ENCODE assay signal across 14 cellular contexts in genomic region chr14:47919994-47920393, GRCh38.
DNase-seq lines count a peak whose midpoint lies in the region; ATAC-seq and TF ChIP-seq lines count a peak whose summit lies in the region.
"Had no signal": no experiment of that assay in that cellular context is flagged by ENCODE, and none has a peak within 500 bp of the region (broad histone marks: within the 10 kb centered on the region; RNA-seq: fewer than 3 reads in every experiment).

No MANE protein-coding gene starts in this region.

- H3K9me3 ChIP-seq in uterus: no peaks in the 10 kb centered on the region
- H3K9me3 ChIP-seq: A549, Caco-2, HAP-1 had no signal

- H3K27ac ChIP-seq in uterus: no peak overlapping the region
- H3K27ac ChIP-seq: A549 had no signal

- H3K36me3 Mint-ChIP-seq in progenitor cell of endocrine pancreas (ENCODE audit: insufficient read depth): no peaks in the 10 kb centered on the region
- H3K36me3 Mint-ChIP-seq: CD8-positive, alpha-beta memory T cell had no signal

- no peaks in the 10 kb centered on the region for H3K4me1 ChIP-seq in uterus
- H3K4me1 ChIP-seq: A549, Caco-2, HAP-1 had no signal

- no peak overlapping the region for H3K27ac Mint-ChIP-seq in progenitor cell of endocrine pancreas
- H3K27ac Mint-ChIP-seq: CD8-positive, alpha-beta memory T cell had no signal

- TF ChIP-seq CTCF in uterus (IDR thresholded peaks at IDR 0.05): no peak
- TF ChIP-seq CTCF in progenitor cell of endocrine pancreas (IDR thresholded peaks at IDR 0.05; ENCODE audit: unreplicated experiment): no peak

- H3K36me3 ChIP-seq in uterus: no peaks in the 10 kb centered on the region
- H3K36me3 ChIP-seq: HAP-1 had no signal

- ATAC-seq in HG03108 (IDR thresholded peaks at IDR 0.05; ENCODE audit: unreplicated experiment): no peak
- ATAC-seq: A549 had no signal

- peaks cover 3% of the 10 kb centered on the region for H3K9me3 Mint-ChIP-seq in progenitor cell of endocrine pancreas (ENCODE audit: low read depth)

- no peak for TF ChIP-seq POLR2A in uterus (IDR thresholded peaks at IDR 0.05)

- no peaks in the 10 kb centered on the region for H3K27me3 Mint-ChIP-seq in progenitor cell of endocrine pancreas
- H3K27me3 Mint-ChIP-seq: CD8-positive, alpha-beta memory T cell had no signal

- H3K4me3 ChIP-seq in uterus: no peak overlapping the region
- H3K4me3 ChIP-seq: A549, HAP-1 had no signal

- peak; percentile 60 for DNase-seq in ELF-1 (ENCODE audit: low read depth, low spot score)
- peak; percentile 76 for DNase-seq in NCI-H69 (lab: John Stamatoyannopoulos, UW)
- peak; percentile 62 for DNase-seq in left kidney (ENCODE audit: low read depth, low spot score)
- peak; percentile 25 for DNase-seq in renal cortical epithelial cell (ENCODE audit: low read depth)
- no peak for DNase-seq in uterus
- DNase-seq in progenitor cell of endocrine pancreas (ENCODE audit: low spot score, unreplicated experiment): no peak
- DNase-seq in Kasumi-1 (lab: John Stamatoyannopoulos, UW): no peak
- DNase-seq: Caco-2, DND-41, GF-D8 had no signal

- no peaks in the 10 kb centered on the region for H3K27me3 ChIP-seq in uterus

- intact Hi-C loops in uterus (cut with DNase I; ENCODE audit: low total_unique reads): no loop called here

- no peak overlapping the region for H3K4me3 Mint-ChIP-seq in progenitor cell of endocrine pancreas (ENCODE audit: low read depth)
- H3K4me3 Mint-ChIP-seq: CD8-positive, alpha-beta memory T cell had no signal

- no peaks in the 10 kb centered on the region for H3K4me1 Mint-ChIP-seq in progenitor cell of endocrine pancreas (ENCODE audit: low read depth)
- H3K4me1 Mint-ChIP-seq: CD8-positive, alpha-beta memory T cell had no signal

Comparison
In these comparisons a context has a peak if more than half of its experiments do, and no peak if none do; other contexts are left out.
1. DNase-seq: peak in ELF-1 (single experiment), NCI-H69 (single experiment), left kidney (single experiment) and renal cortical epithelial cell (single experiment); none in uterus (0 of 2), progenitor cell of endocrine pancreas (single experiment) and Kasumi-1 (0 of 2).